9 cellular contexts compared by ENCODE assay signal in genomic region chr2:38598991-38599295, GRCh38. TPM values are rescaled to one million over a fixed set of nuclear protein-coding genes. Genes with fewer than 3 reads are reported as not detected.
DNase-seq lines count a peak whose midpoint lies in the region; ATAC-seq and TF ChIP-seq lines count a peak whose summit lies in the region.
"Had no signal": no experiment of that assay in that cellular context is flagged by ENCODE, and none has a peak within 500 bp of the region (broad histone marks: within the 10 kb centered on the region; RNA-seq: fewer than 3 reads in every experiment).

No MANE protein-coding gene starts in this region.

- H3K9me2 ChIP-seq in Karpas-422 (replicated peaks; ENCODE audit: insufficient read depth, low read length), result no peaks in the 10 kb centered on the region

- H3K27ac ChIP-seq in Karpas-422 (ENCODE audit: low read length), result peak overlapping the region; percentile 91

- no peaks in the 10 kb centered on the region for H3K36me3 Mint-ChIP-seq in chondrocyte (ENCODE audit: low read depth)
- H3K36me3 Mint-ChIP-seq in osteocyte (ENCODE audit: unreplicated experiment), result no peaks in the 10 kb centered on the region

- H3K36me3 ChIP-seq in Karpas-422 (ENCODE audit: insufficient read depth, low read length), result peaks cover 11% of the 10 kb centered on the region; the same call in 1 of the 2 replicates

- H3K9ac ChIP-seq in Karpas-422 (ENCODE audit: low read length), result peak overlapping the region; percentile 94

- H3K27ac Mint-ChIP-seq in chondrocyte (ENCODE audit: unreplicated experiment) (peak overlapping the region; percentile 98), osteocyte (ENCODE audit: unreplicated experiment) (peak overlapping the region; percentile 93)

- no peaks in the 10 kb centered on the region for H3K27me3 ChIP-seq in Karpas-422 (ENCODE audit: low read length)

- peaks cover 86% of the 10 kb centered on the region for H3K79me2 ChIP-seq in Karpas-422 (ENCODE audit: low read length)

- no peaks in the 10 kb centered on the region for H3K9me3 ChIP-seq in Karpas-422 (ENCODE audit: low read length)

- no peak for ATAC-seq in GM19395 (IDR thresholded peaks at IDR 0.05; ENCODE audit: unreplicated experiment)

- no peaks in the 10 kb centered on the region for H3K27me3 Mint-ChIP-seq in chondrocyte (ENCODE audit: low read depth)
- H3K27me3 Mint-ChIP-seq in osteocyte (ENCODE audit: unreplicated experiment), result no peaks in the 10 kb centered on the region

- H3K4me3 ChIP-seq in Karpas-422 (ENCODE audit: low read length), result peak overlapping the region; percentile 85

- H3K9me3 Mint-ChIP-seq in chondrocyte (ENCODE audit: low read depth), result no peaks in the 10 kb centered on the region
- no peaks in the 10 kb centered on the region for H3K9me3 Mint-ChIP-seq in osteocyte (ENCODE audit: unreplicated experiment)

- H3K4me1 Mint-ChIP-seq in chondrocyte (ENCODE audit: low read depth), result peaks cover 54% of the 10 kb centered on the region
- H3K4me1 Mint-ChIP-seq in osteocyte (ENCODE audit: unreplicated experiment), result peaks cover 57% of the 10 kb centered on the region

- H3K4me2 ChIP-seq in Karpas-422 (ENCODE audit: low read depth, low read length, poor library complexity, severe bottlenecking), result peak overlapping the region; percentile 97

- H4K20me1 ChIP-seq in Karpas-422 (ENCODE audit: insufficient read depth, low read depth, low read length), result peaks cover 21% of the 10 kb centered on the region

- DNase-seq in NCI-H146 (lab: John Stamatoyannopoulos, UW) (peak; percentile 17), NCI-H146 treated with DMSO at 0.1 percent for 48 hours (lab: John Stamatoyannopoulos, UW; ENCODE audit: unreplicated experiment) (no peak), Karpas-422 (no peak), chondrocyte (ENCODE audit: low spot score) (no peak), osteocyte (ENCODE audit: extremely low spot score, unreplicated experiment) (no peak), cerebellum (ENCODE audit: low spot score) (no peak), GDM1 (lab: John Stamatoyannopoulos, UW) (no peak)
- DNase-seq: NCI-H2171 had no signal

- H3K4me3 Mint-ChIP-seq in chondrocyte (ENCODE audit: unreplicated experiment), result no peak overlapping the region
- peak overlapping the region; percentile 91 for H3K4me3 Mint-ChIP-seq in osteocyte (ENCODE audit: unreplicated experiment)

- no peak for TF ChIP-seq CTCF in chondrocyte (IDR thresholded peaks at IDR 0.05)
- no peak for TF ChIP-seq CTCF in osteocyte (IDR thresholded peaks at IDR 0.05)

- peaks cover 69% of the 10 kb centered on the region for H3K4me1 ChIP-seq in Karpas-422 (ENCODE audit: low read length)

- no peak overlapping the region for H2AFZ ChIP-seq in Karpas-422 (ENCODE audit: low read length)

RNA-seq across cellular contexts. Expression of gene HNRNPLL, which starts 3.8 kb away (rescaled TPM):
- total RNA-seq in Karpas-422 (2014; rRNA removed; shearing (Covaris generic); ENCODE audit: low replicate concordance), result 58.3 and 131 TPM in 2 replicates
- total RNA-seq in chondrocyte, result 41.8 to 55.7 TPM (median 45.2 TPM) in 3 replicates
- 55.6 and 63.0 TPM in 2 replicates for total RNA-seq in osteocyte
- 102 TPM for total RNA-seq in cerebellum
